In the genomic region with DNA sequence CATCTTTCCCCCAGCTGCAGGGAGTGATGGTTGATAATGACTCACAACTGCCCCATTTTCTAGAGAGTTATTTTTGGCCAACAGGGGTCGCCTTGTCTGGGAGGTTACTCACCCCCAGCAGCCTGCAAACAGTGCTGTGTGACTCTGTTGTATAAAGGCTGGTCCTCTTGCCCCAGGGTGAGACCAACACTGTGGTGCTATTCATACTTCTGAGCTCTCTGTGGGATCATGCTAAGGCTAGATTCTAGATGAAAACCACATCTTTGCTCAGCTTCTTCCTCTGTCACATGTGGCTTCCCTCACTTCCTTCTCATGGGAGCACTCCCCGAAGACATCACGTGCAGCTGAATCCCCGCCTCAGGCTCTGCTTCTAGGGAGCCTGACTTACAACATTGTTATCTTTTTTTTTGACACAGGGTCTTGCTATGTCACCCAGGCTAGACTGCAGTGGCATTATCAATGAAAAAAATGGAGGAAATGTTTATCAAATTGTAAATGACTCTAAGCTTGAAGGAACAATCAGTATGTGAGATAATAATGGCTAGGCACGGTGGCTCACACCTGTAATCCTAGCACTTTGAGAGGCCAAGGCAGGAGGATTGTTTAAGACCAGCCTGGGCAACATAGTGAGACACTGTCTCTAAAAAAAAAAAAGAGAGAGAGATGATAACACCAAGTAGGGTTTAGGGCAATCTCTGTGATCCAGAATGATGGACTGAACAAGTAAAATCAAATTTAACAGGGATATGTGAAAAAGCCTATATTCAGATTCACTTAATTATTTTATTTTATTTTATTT, we compare ENCODE assay signal across 8 cellular contexts. TPM values are rescaled to one million over a fixed set of nuclear protein-coding genes. Genes with fewer than 3 reads are reported as not detected.
DNase-seq lines count a peak whose midpoint lies in the region; ATAC-seq, FAIRE-seq and TF ChIP-seq lines count a peak whose summit lies in the region.

No MANE protein-coding gene starts in this region.

- no peaks in the 10 kb centered on the region for H3K4me1 ChIP-seq in BE2C

- ATAC-seq in HG03571 (IDR thresholded peaks at IDR 0.05; ENCODE audit: unreplicated experiment) = no peak

- POLR2A ChIA-PET in HEK293T (lab: Yijun Ruan, JAX) = no interaction called here

- no peak overlapping the region for H3K4me3 ChIP-seq in BE2C (ENCODE audit: low read depth, low read length)

- no peaks in the 10 kb centered on the region for H3K9me3 ChIP-seq in BE2C

- no peaks in the 10 kb centered on the region for H3K36me3 ChIP-seq in BE2C

- TF ChIP-seq CTCF in BE2C (IDR thresholded peaks at IDR 0.05; ENCODE audit: low read depth, low read length) = peak; percentile 44

- no peaks in the 10 kb centered on the region for H3K27me3 ChIP-seq in BE2C

- no peak for FAIRE-seq in urothelium cell line (lab: Jason Lieb, UNC)

- no peak for DNase-seq in BE2C
- peak; percentile 52 for DNase-seq in HEK293T (ENCODE audit: extremely low spot score)
- DNase-seq in SKM-1 (lab: John Stamatoyannopoulos, UW; ENCODE audit: unreplicated experiment) = peak; percentile 18
- DNase-seq in activated naive CD4-positive, alpha-beta T cell (lab: John Stamatoyannopoulos, UW) = peak; percentile 8 to 56 (median 30)
- DNase-seq in hepatic stellate cell (ENCODE audit: low spot score) = peak; percentile 45
- DNase-seq in stimulated activated CD4-positive, alpha-beta T cell treated with anti-CD3 and anti-CD28 coated beads, Interleukin-4, amount 100 ng/mL, for 48 hours (ENCODE audit: low read depth in 2 of 2) = peak; percentile 55 to 59
- DNase-seq in urothelium cell line (ENCODE audit: low spot score) = no peak

- CTCF ChIA-PET in HEK293T (lab: Yijun Ruan, JAX) = interaction anchor here (0.6 to 1.0 kb wide), 4 partner anchors 10 to 868 kb away, joined by 3 to 5 read pairs (median 4); no protein-coding TSS in a partner anchor

TF ChIP-seq in HEK293T, 16 proteins besides CTCF, POLR2A, EP300 and RAD21:
- no peak for TF ChIP-seq L3MBTL2 (conservative IDR thresholded peaks at IDR 0.05)
- no peak for TF ChIP-seq BHLHE40 (IDR thresholded peaks at IDR 0.05; ENCODE audit: borderline replicate concordance)
- no peak for TF ChIP-seq FOXA1 (IDR thresholded peaks at IDR 0.05)
- TF ChIP-seq, protein P1, sequence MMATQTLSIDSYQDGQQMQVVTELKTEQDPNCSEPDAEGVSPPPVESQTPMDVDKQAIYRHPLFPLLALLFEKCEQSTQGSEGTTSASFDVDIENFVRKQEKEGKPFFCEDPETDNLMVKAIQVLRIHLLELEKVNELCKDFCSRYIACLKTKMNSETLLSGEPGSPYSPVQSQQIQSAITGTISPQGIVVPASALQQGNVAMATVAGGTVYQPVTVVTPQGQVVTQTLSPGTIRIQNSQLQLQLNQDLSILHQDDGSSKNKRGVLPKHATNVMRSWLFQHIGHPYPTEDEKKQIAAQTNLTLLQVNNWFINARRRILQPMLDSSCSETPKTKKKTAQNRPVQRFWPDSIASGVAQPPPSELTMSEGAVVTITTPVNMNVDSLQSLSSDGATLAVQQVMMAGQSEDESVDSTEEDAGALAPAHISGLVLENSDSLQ (IDR thresholded peaks at IDR 0.05) = no peak
- TF ChIP-seq HDGF (IDR thresholded peaks at IDR 0.05; ENCODE audit: borderline replicate concordance) = no peak
- TF ChIP-seq ELF4 (IDR thresholded peaks at IDR 0.05) = no peak
- TF ChIP-seq SP1 (IDR thresholded peaks at IDR 0.05) = no peak
- TF ChIP-seq LEF1 (IDR thresholded peaks at IDR 0.05; ENCODE audit: borderline replicate concordance) = no peak

RNA-seq across cellular contexts. Expression of a gene that starts 55.7 kb away (rescaled TPM):
- polyA plus RNA-seq in BE2C (2012; ENCODE audit: insufficient read depth, insufficient read length, low read depth) = 13.5 TPM

RNA-seq across cellular contexts. Expression of a gene that starts 55.9 kb away (rescaled TPM):
- 112 TPM for polyA plus RNA-seq in BE2C (2012; ENCODE audit: insufficient read depth, insufficient read length, low read depth)

Comparison
In these comparisons a context has a peak if more than half of its experiments do, and no peak if none do; other contexts are left out.
1. DNase-seq: peak in HEK293T (single experiment), SKM-1 (single experiment), activated naive CD4-positive, alpha-beta T cell (4 of 4), hepatic stellate cell (single experiment) and stimulated activated CD4-positive, alpha-beta T cell treated with anti-CD3 and anti-CD28 coated beads, Interleukin-4, amount 100 ng/mL, for 48 hours (2 of 2); none in BE2C (single experiment) and urothelium cell line (single experiment).